8 cellular contexts compared by ENCODE assay signal in genomic region chr5:93585753-93586385, GRCh38. TPM values are rescaled to one million over a fixed set of nuclear protein-coding genes. Genes with fewer than 3 reads are reported as not detected.
DNase-seq lines count a peak whose midpoint lies in the region; ATAC-seq, FAIRE-seq and TF ChIP-seq lines count a peak whose summit lies in the region.

No MANE protein-coding gene starts in this region.

- H3K79me2 ChIP-seq in astrocyte (ENCODE audit: insufficient read depth, low read length) = peaks cover 76% of the 10 kb centered on the region

- H3K9me3 Mint-ChIP-seq in activated naive CD4-positive, alpha-beta T cell treated with anti-CD3 and anti-CD28 coated beads, Interleukin-2, amount 50 U/mL, for 24 hours = no peaks in the 10 kb centered on the region
- H3K9me3 Mint-ChIP-seq in astrocyte (ENCODE audit: unreplicated experiment) (peaks cover 12% of the 10 kb centered on the region), type B pancreatic cell (no peaks in the 10 kb centered on the region)

- H4K20me1 ChIP-seq in astrocyte (ENCODE audit: insufficient read depth, low read length) = peaks cover 32% of the 10 kb centered on the region

- H3K36me3 ChIP-seq in astrocyte (ENCODE audit: insufficient read depth, low read length) (peaks cover 6% of the 10 kb centered on the region), lower lobe of right lung (no peaks in the 10 kb centered on the region)

- ATAC-seq in lower lobe of right lung (no peak), foreskin keratinocyte (no peak)

- peak overlapping the region; percentile 64 for H3K4me3 Mint-ChIP-seq in activated naive CD4-positive, alpha-beta T cell treated with anti-CD3 and anti-CD28 coated beads, Interleukin-2, amount 50 U/mL, for 24 hours
- H3K4me3 Mint-ChIP-seq in astrocyte (ENCODE audit: unreplicated experiment) (peak overlapping the region; percentile 90), type B pancreatic cell (peak overlapping the region; percentile 96)

- peak overlapping the region; percentile 91 for H3K4me2 ChIP-seq in astrocyte (ENCODE audit: low read length)

- H3K27ac Mint-ChIP-seq in activated naive CD4-positive, alpha-beta T cell treated with anti-CD3 and anti-CD28 coated beads, Interleukin-2, amount 50 U/mL, for 24 hours = no peak overlapping the region
- H3K27ac Mint-ChIP-seq in astrocyte (ENCODE audit: unreplicated experiment) = no peak overlapping the region
- peak overlapping the region; percentile 89 for H3K27ac Mint-ChIP-seq in type B pancreatic cell

- no peak for FAIRE-seq in astrocyte (lab: Jason Lieb, UNC)

- no peak for DNase-seq in activated naive CD4-positive, alpha-beta T cell treated with Interleukin-2 at 50 U/mL for 16 hours
- DNase-seq in astrocyte (ENCODE audit: low read depth) (no peak), lower lobe of right lung (no peak), type B pancreatic cell (ENCODE audit: extremely low spot score, unreplicated experiment) (no peak), foreskin keratinocyte (no peak), AG08395 (ENCODE audit: low spot score) (no peak), NCI-H526 treated with DMSO at 0.1 percent for 48 hours (lab: John Stamatoyannopoulos, UW) (no peak)

- H3K9ac ChIP-seq in astrocyte (ENCODE audit: low read length) = peak overlapping the region; percentile 97

- peaks cover 40% of the 10 kb centered on the region for H3K27me3 Mint-ChIP-seq in activated naive CD4-positive, alpha-beta T cell treated with anti-CD3 and anti-CD28 coated beads, Interleukin-2, amount 50 U/mL, for 24 hours
- H3K27me3 Mint-ChIP-seq in astrocyte (ENCODE audit: low read depth, unreplicated experiment) = peaks cover 50% of the 10 kb centered on the region
- peaks cover 53% of the 10 kb centered on the region for H3K27me3 Mint-ChIP-seq in type B pancreatic cell

- intact Hi-C loops in lower lobe of right lung (cut with DNase I) = loop anchor here (10.0 kb wide), 1 partner anchor 329 kb away; no protein-coding TSS in a partner anchor

- H3K27ac ChIP-seq in astrocyte (ENCODE audit: low read depth, low read length) = peak overlapping the region; percentile 87
- peak overlapping the region; percentile 76 for H3K27ac ChIP-seq in lower lobe of right lung
- no peak overlapping the region for H3K27ac ChIP-seq in foreskin keratinocyte

- H3K4me3 ChIP-seq in astrocyte (ENCODE audit: insufficient read depth, low read depth, low read length) (peak overlapping the region; percentile 93), lower lobe of right lung (peak overlapping the region; percentile 59)

- TF ChIP-seq CTCF in astrocyte (IDR thresholded peaks at IDR 0.05; ENCODE audit: insufficient read depth, low read depth, low read length) (no peak), lower lobe of right lung (IDR thresholded peaks at IDR 0.05) (no peak), type B pancreatic cell (conservative IDR thresholded peaks at IDR 0.05) (no peak), foreskin keratinocyte (conservative IDR thresholded peaks at IDR 0.05) (no peak)

- no peaks in the 10 kb centered on the region for H3K9me3 ChIP-seq in astrocyte (ENCODE audit: insufficient read depth, low read depth, low read length)
- no peaks in the 10 kb centered on the region for H3K9me3 ChIP-seq in lower lobe of right lung

- H3K36me3 Mint-ChIP-seq in activated naive CD4-positive, alpha-beta T cell treated with anti-CD3 and anti-CD28 coated beads, Interleukin-2, amount 50 U/mL, for 24 hours = peaks cover 3% of the 10 kb centered on the region
- H3K36me3 Mint-ChIP-seq in astrocyte (ENCODE audit: low read depth, unreplicated experiment) (peaks cover 11% of the 10 kb centered on the region), type B pancreatic cell (peaks cover 36% of the 10 kb centered on the region)

- H3K4me1 Mint-ChIP-seq in activated naive CD4-positive, alpha-beta T cell treated with anti-CD3 and anti-CD28 coated beads, Interleukin-2, amount 50 U/mL, for 24 hours = peaks cover 12% of the 10 kb centered on the region
- H3K4me1 Mint-ChIP-seq in astrocyte (ENCODE audit: low read depth, unreplicated experiment) (peaks cover 10% of the 10 kb centered on the region), type B pancreatic cell (ENCODE audit: unreplicated experiment) (peaks cover 22% of the 10 kb centered on the region)

- peaks cover 25% of the 10 kb centered on the region for H3K4me1 ChIP-seq in astrocyte (ENCODE audit: insufficient read depth, low read length)
- peaks cover 18% of the 10 kb centered on the region for H3K4me1 ChIP-seq in lower lobe of right lung
- H3K4me1 ChIP-seq in foreskin keratinocyte = no peaks in the 10 kb centered on the region

- no peaks in the 10 kb centered on the region for H3K27me3 ChIP-seq in astrocyte (ENCODE audit: insufficient read depth, low read length)
- peaks cover 59% of the 10 kb centered on the region for H3K27me3 ChIP-seq in lower lobe of right lung (ENCODE audit: low read depth)
- H3K27me3 ChIP-seq in foreskin keratinocyte = peaks cover 86% of the 10 kb centered on the region

- no peak overlapping the region for H2AFZ ChIP-seq in astrocyte (ENCODE audit: low read depth, low read length)

RNA-seq across cellular contexts. Expression of gene NR2F1, which starts 2.8 kb away (rescaled TPM):
- total RNA-seq in astrocyte = 4.3 and 5.1 TPM in 2 replicates
- total RNA-seq in lower lobe of right lung = 42.6 TPM
- total RNA-seq in type B pancreatic cell (ENCODE audit: low replicate concordance) = 6.6 and 126 TPM in 2 replicates
- total RNA-seq in foreskin keratinocyte = not detected in 2 replicates
- polyA plus RNA-seq in foreskin keratinocyte = not detected in 2 replicates

RNA-seq across cellular contexts. Expression of gene NR2F1-AS1, which starts 4.8 kb away (rescaled TPM):
- total RNA-seq in astrocyte (6.9 and 7.3 TPM in 2 replicates), lower lobe of right lung (11.1 TPM), type B pancreatic cell (ENCODE audit: low replicate concordance) (1.8 and 19.0 TPM in 2 replicates), foreskin keratinocyte (not detected in 2 replicates)
- not detected in 2 replicates for polyA plus RNA-seq in foreskin keratinocyte
